20 cellular contexts compared by ENCODE assay signal in the genomic region with DNA sequence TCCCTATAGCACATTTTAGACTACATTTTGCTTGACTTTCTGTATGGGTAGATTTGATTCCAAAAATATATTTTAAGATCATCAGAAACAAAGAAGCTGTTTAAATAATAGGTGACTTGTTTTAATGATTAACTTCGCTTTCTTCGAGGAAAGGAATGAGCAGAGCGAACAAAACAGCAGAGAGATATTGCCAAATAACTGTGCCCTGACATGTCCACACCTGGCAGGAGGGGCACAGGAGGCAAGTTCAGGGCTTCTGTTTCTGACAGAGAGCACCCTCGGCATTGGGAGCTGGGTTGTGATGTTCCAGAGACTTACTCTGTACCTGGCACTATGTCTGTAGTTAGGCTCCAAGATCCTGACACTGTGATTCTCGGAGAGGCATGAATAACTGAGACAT.
"Had no signal": no experiment of that assay in that cellular context is flagged by ENCODE, and none has a peak within 500 bp of the region (broad histone marks: within the 10 kb centered on the region; RNA-seq: fewer than 3 reads in every experiment).

No MANE protein-coding gene starts in this region.

- H3K36me3 ChIP-seq: gastrocnemius medialis, ovary, spleen, tibial nerve, upper lobe of right lung had no signal

- H3K4me1 ChIP-seq: spleen had no signal

- H3K27me3 ChIP-seq: gastrocnemius medialis, ovary, testis, tibial nerve, upper lobe of right lung had no signal

- H3K4me3 ChIP-seq: gastrocnemius medialis, mucosa of descending colon, ovary, spleen, testis, tibial nerve, upper lobe of right lung had no signal

- H3K27ac ChIP-seq: gastrocnemius medialis, ovary, spleen, testis, tibial nerve, upper lobe of right lung had no signal

- H3K9me3 ChIP-seq: gastrocnemius medialis, mucosa of descending colon, ovary, spleen, testis, tibial nerve, upper lobe of right lung had no signal

- FAIRE-seq: colon, kidney had no signal

- ATAC-seq: gastrocnemius medialis; left colon; mucosa of descending colon; natural killer cell; sciatic nerve; stimulated activated memory B cell treated with anti-CD40 and anti-IgM and Interleukin-4, amounts not matched to agents 10 μg/mL and 1 μg/mL and 100 μg/mL, for 72 hours; upper lobe of right lung had no signal

- DNase-seq: cerebellar nuclear complex; dermis blood vessel endothelial cell; erythroblast; gastrocnemius medialis; immature natural killer cell; kidney; left colon; mucosa of descending colon; natural killer cell; ovary; spleen; stimulated activated CD4-positive, alpha-beta T cell treated with anti-CD3 and anti-CD28 coated beads, Interleukin-15, amount 100 ng/mL, for 24 hours; stimulated activated CD4-positive, alpha-beta T cell treated with anti-CD3 and anti-CD28 coated beads, Interleukin-1b, Interleukin-23, amount 100 ng/mL, for 48 hours; stimulated activated CD4-positive, alpha-beta T cell treated with anti-CD3 and anti-CD28 coated beads, Interleukin-4, amount 100 ng/mL, for 24 hours; testis; upper lobe of right lung had no signal
